Comparison of ENCODE assay signal across 1 cellular context in genomic region chr10:38094158-38094922, GRCh38.
TF ChIP-seq lines count a peak whose summit lies in the region.

Gene ZNF37A, plus strand, starts transcription at chr10:38094337. Its CDS starts 2,281 bp downstream, at chr10:38096618.

TF ChIP-seq in HepG2, 621 proteins besides CTCF, POLR2A, EP300 and RAD21 (continued from another document):
- TF ChIP-seq NFAT5 (CRISPR knock-in tag; IDR thresholded peaks at IDR 0.05): no peak
- peak; percentile 40 for TF ChIP-seq TBL1XR1 (IDR thresholded peaks at IDR 0.05; ENCODE audit: borderline replicate concordance, low read length, partially characterized antibody)
- TF ChIP-seq ZBTB7B (CRISPR knock-in tag; IDR thresholded peaks at IDR 0.05): no peak; the same call in 1 of the 2 replicates
- TF ChIP-seq ZNF572 (CRISPR knock-in tag; IDR thresholded peaks at IDR 0.05): peak; percentile 63; the same call in 1 of the 2 replicates
- TF ChIP-seq ZNF280D (CRISPR knock-in tag; IDR thresholded peaks at IDR 0.05): no peak
- 0 out of 2 replicates have a peak, but pooled peaks have one; percentile 21 for TF ChIP-seq GATAD2A (CRISPR knock-in tag; IDR thresholded peaks at IDR 0.05)
- TF ChIP-seq EED (CRISPR knock-in tag; IDR thresholded peaks at IDR 0.05): peak; percentile 63; the same call in 1 of the 2 replicates
- 0 out of 2 replicates have a peak, but pooled peaks have one; percentile 9 for TF ChIP-seq RXRB (CRISPR knock-in tag; IDR thresholded peaks at IDR 0.05; ENCODE audit: borderline replicate concordance)
- TF ChIP-seq PCBP1 (IDR thresholded peaks at IDR 0.05; ENCODE audit: borderline replicate concordance, low read depth, low read length): 0 out of 2 replicates have a peak, but pooled peaks have one; percentile 63
- peak; percentile 7; the same call in 1 of the 2 replicates for TF ChIP-seq IRF9 (CRISPR knock-in tag; IDR thresholded peaks at IDR 0.05; ENCODE audit: borderline replicate concordance)
- 0 out of 2 replicates have a peak, but pooled peaks have one; percentile 56 for TF ChIP-seq NCOA1 (CRISPR knock-in tag; IDR thresholded peaks at IDR 0.05)
- TF ChIP-seq NBN (conservative IDR thresholded peaks at IDR 0.05): no peak
- no peak for TF ChIP-seq RARA (CRISPR knock-in tag; IDR thresholded peaks at IDR 0.05)
- no peak for TF ChIP-seq ZNF720 (CRISPR knock-in tag; IDR thresholded peaks at IDR 0.05)
- TF ChIP-seq ZNF724P (CRISPR knock-in tag; IDR thresholded peaks at IDR 0.05; ENCODE audit: borderline replicate concordance): 0 out of 2 replicates have a peak, but pooled peaks have one; percentile 28
- no peak for TF ChIP-seq SETDB1 (CRISPR knock-in tag; IDR thresholded peaks at IDR 0.05; ENCODE audit: borderline replicate concordance)
- TF ChIP-seq ZNF143 (CRISPR knock-in tag; IDR thresholded peaks at IDR 0.05): peak; percentile 95
- no peak for TF ChIP-seq ZNF616 (CRISPR knock-in tag; IDR thresholded peaks at IDR 0.05; ENCODE audit: low read depth)
- TF ChIP-seq ZNF33B (CRISPR knock-in tag; IDR thresholded peaks at IDR 0.05): 0 out of 2 replicates have a peak, but pooled peaks have one; percentile 23
- no peak for TF ChIP-seq ZNF512 (CRISPR knock-in tag; IDR thresholded peaks at IDR 0.05)
- TF ChIP-seq ZNF354B (CRISPR knock-in tag; IDR thresholded peaks at IDR 0.05): 0 out of 2 replicates have a peak, but pooled peaks have one; percentile 64
- peak; percentile 75; the same call in 1 of the 2 replicates for TF ChIP-seq SALL1 (CRISPR knock-in tag; IDR thresholded peaks at IDR 0.05)
- no peak for TF ChIP-seq ZNF337 (CRISPR knock-in tag; IDR thresholded peaks at IDR 0.05; ENCODE audit: borderline replicate concordance, low read depth)
- TF ChIP-seq POGK (CRISPR knock-in tag; conservative IDR thresholded peaks at IDR 0.05): peak; percentile 67
- TF ChIP-seq ZNF614 (CRISPR knock-in tag; IDR thresholded peaks at IDR 0.05; ENCODE audit: borderline replicate concordance): peak; percentile 44; the same call in 1 of the 2 replicates
- TF ChIP-seq KDM4B (CRISPR knock-in tag; IDR thresholded peaks at IDR 0.05): no peak; the same call in 1 of the 2 replicates
- TF ChIP-seq KDM5B (CRISPR knock-in tag; IDR thresholded peaks at IDR 0.05; ENCODE audit: borderline replicate concordance): peak; percentile 64; the same call in 1 of the 2 replicates
- no peak for TF ChIP-seq AHR (CRISPR knock-in tag; IDR thresholded peaks at IDR 0.05)
- no peak for TF ChIP-seq GABPA (IDR thresholded peaks at IDR 0.05; ENCODE audit: low read depth, low read length)
- TF ChIP-seq GABPA (CRISPR knock-in tag; IDR thresholded peaks at IDR 0.05; ENCODE audit: low read depth): peak; percentile 77
- no peak for TF ChIP-seq FOSL1 (CRISPR knock-in tag; IDR thresholded peaks at IDR 0.05; ENCODE audit: borderline replicate concordance)
- peak; percentile 40 for TF ChIP-seq ZNF407 (CRISPR knock-in tag; IDR thresholded peaks at IDR 0.05; ENCODE audit: not compliant biosample characterization)
- TF ChIP-seq MAX (IDR thresholded peaks at IDR 0.05): peak; percentile 90
TF ChIP-seq in HepG2: peak in this region for 163.
